ENCODE assay signal across 1 cellular context in the genomic region with DNA sequence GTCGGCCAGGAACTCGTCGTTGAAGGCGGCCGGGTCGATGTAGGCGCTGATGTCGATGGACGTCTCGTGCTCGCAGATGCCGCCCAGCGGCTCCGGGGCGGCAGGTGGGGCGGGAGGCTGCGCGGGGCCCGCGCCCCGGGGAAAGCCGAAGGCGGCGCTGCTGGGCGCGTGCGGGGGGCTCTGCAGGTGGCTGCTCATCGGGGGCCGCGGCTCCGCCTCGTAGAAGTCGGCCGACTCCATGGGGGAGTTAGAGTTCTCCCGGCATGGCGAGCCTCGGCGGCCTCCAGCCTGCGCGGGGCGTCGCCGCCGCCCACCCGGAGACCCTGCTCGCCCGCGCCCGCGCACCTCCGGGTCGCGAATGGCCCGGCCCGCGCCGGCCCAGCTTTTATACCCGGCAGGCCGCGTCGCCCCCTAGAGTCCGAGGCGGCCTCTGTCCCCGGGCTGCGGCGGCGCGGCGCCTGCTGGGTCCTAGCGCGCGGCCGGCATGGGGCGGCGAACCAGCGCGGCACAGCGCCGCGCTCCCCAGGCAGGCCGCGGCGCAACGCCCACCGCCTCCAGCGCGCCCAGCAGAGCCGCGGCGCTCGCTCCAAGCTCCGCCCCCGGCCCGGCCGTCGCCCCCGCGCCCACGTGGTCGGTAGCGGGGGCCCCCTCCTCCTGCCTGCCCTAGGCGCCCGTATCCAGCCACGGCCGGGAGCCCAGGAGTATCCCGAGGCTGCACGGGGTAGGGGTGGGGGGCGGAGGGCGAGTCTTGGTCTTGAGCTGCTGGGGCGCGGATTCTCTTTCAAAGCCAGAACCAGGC.
TF ChIP-seq lines count a peak whose summit lies in the region.

Gene CEBPA, minus strand, starts transcription at position 360 of the 799 bp plus-strand sequence. Its CDS starts 120 bp downstream, at position 240.

TF ChIP-seq in K562, 482 proteins besides CTCF, POLR2A, EP300 and RAD21 (continued from another document and continues in another):
- TF ChIP-seq NEUROD1 (IDR thresholded peaks at IDR 0.05; ENCODE audit: borderline replicate concordance, low read depth, low read length, partially characterized antibody) (peak; percentile 71), KDM5B (IDR thresholded peaks at IDR 0.05; ENCODE audit: insufficient replicate concordance, low read depth, low read length) (peak; percentile 95), JUND (IDR thresholded peaks at IDR 0.05; ENCODE audit: borderline replicate concordance, low read depth, low read length) (no peak), JUND (tag; IDR thresholded peaks at IDR 0.05; ENCODE audit: borderline replicate concordance, low read depth, low read length) (no peak; the same call in 2 of the 3 replicates), NONO (IDR thresholded peaks at IDR 0.05; ENCODE audit: low read depth in 2 of 2, low read length in 1 of 2) (peak; percentile 93 to 96), HNRNPUL1 (IDR thresholded peaks at IDR 0.05; ENCODE audit: low read length) (no peak), RFX5 (IDR thresholded peaks at IDR 0.05; ENCODE audit: low read depth, low read length) (no peak), TBP (optimal IDR thresholded peaks at IDR 0.05; ENCODE audit: low read depth, low read length) (peak; percentile 95), ZNF717 (CRISPR knock-in tag; IDR thresholded peaks at IDR 0.05) (no peak), SIN3B (IDR thresholded peaks at IDR 0.05; ENCODE audit: low read depth) (peak; percentile 14; the same call in 1 of the 2 replicates), POLR2AphosphoS2 (IDR thresholded peaks at IDR 0.05; ENCODE audit: low read length) (no peak), ZNF398 (CRISPR knock-in tag; IDR thresholded peaks at IDR 0.05) (no peak), KLF6 (CRISPR knock-in tag; IDR thresholded peaks at IDR 0.05; ENCODE audit: borderline replicate concordance) (no peak), ZKSCAN1 (IDR thresholded peaks at IDR 0.05; ENCODE audit: low read depth, low read length) (0 out of 2 replicates have a peak, but pooled peaks have one; percentile 56), ZNF76 (CRISPR knock-in tag; IDR thresholded peaks at IDR 0.05; ENCODE audit: borderline replicate concordance) (no peak), NFE2L1 (tag; IDR thresholded peaks at IDR 0.05; ENCODE audit: borderline replicate concordance, low read depth) (no peak), MCM3 (IDR thresholded peaks at IDR 0.05) (no peak), RBM34 (IDR thresholded peaks at IDR 0.05; ENCODE audit: borderline replicate concordance, insufficient read depth, low read length) (no peak), GTF3C2 (IDR thresholded peaks at IDR 0.05; ENCODE audit: borderline replicate concordance, extremely low read depth, insufficient read length) (no peak), PCBP1 (IDR thresholded peaks at IDR 0.05; ENCODE audit: low read depth, low read length, poor library complexity, severe bottlenecking) (no peak), UBTF (IDR thresholded peaks at IDR 0.05; ENCODE audit: borderline replicate concordance in 1 of 2, low read depth in 2 of 2, low read length in 2 of 2) (0 out of 4 replicates have a peak, but pooled peaks of 1 of the 2 experiments have one; percentile 12)
- TF ChIP-seq, protein P1, sequence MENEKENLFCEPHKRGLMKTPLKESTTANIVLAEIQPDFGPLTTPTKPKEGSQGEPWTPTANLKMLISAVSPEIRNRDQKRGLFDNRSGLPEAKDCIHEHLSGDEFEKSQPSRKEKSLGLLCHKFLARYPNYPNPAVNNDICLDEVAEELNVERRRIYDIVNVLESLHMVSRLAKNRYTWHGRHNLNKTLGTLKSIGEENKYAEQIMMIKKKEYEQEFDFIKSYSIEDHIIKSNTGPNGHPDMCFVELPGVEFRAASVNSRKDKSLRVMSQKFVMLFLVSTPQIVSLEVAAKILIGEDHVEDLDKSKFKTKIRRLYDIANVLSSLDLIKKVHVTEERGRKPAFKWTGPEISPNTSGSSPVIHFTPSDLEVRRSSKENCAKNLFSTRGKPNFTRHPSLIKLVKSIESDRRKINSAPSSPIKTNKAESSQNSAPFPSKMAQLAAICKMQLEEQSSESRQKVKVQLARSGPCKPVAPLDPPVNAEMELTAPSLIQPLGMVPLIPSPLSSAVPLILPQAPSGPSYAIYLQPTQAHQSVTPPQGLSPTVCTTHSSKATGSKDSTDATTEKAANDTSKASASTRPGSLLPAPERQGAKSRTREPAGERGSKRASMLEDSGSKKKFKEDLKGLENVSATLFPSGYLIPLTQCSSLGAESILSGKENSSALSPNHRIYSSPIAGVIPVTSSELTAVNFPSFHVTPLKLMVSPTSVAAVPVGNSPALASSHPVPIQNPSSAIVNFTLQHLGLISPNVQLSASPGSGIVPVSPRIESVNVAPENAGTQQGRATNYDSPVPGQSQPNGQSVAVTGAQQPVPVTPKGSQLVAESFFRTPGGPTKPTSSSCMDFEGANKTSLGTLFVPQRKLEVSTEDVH (IDR thresholded peaks at IDR 0.05; ENCODE audit: low read depth, partially characterized antibody) = no peak
- TF ChIP-seq, protein P2, sequence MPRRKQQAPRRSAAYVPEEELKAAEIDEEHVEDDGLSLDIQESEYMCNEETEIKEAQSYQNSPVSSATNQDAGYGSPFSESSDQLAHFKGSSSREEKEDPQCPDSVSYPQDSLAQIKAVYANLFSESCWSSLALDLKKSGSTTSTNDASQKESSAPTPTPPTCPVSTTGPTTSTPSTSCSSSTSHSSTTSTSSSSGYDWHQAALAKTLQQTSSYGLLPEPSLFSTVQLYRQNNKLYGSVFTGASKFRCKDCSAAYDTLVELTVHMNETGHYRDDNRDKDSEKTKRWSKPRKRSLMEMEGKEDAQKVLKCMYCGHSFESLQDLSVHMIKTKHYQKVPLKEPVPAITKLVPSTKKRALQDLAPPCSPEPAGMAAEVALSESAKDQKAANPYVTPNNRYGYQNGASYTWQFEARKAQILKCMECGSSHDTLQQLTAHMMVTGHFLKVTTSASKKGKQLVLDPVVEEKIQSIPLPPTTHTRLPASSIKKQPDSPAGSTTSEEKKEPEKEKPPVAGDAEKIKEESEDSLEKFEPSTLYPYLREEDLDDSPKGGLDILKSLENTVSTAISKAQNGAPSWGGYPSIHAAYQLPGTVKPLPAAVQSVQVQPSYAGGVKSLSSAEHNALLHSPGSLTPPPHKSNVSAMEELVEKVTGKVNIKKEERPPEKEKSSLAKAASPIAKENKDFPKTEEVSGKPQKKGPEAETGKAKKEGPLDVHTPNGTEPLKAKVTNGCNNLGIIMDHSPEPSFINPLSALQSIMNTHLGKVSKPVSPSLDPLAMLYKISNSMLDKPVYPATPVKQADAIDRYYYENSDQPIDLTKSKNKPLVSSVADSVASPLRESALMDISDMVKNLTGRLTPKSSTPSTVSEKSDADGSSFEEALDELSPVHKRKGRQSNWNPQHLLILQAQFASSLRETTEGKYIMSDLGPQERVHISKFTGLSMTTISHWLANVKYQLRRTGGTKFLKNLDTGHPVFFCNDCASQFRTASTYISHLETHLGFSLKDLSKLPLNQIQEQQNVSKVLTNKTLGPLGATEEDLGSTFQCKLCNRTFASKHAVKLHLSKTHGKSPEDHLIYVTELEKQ (CRISPR knock-in tag; IDR thresholded peaks at IDR 0.05) = no peak
- TF ChIP-seq, protein P3, sequence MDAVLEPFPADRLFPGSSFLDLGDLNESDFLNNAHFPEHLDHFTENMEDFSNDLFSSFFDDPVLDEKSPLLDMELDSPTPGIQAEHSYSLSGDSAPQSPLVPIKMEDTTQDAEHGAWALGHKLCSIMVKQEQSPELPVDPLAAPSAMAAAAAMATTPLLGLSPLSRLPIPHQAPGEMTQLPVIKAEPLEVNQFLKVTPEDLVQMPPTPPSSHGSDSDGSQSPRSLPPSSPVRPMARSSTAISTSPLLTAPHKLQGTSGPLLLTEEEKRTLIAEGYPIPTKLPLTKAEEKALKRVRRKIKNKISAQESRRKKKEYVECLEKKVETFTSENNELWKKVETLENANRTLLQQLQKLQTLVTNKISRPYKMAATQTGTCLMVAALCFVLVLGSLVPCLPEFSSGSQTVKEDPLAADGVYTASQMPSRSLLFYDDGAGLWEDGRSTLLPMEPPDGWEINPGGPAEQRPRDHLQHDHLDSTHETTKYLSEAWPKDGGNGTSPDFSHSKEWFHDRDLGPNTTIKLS (IDR thresholded peaks at IDR 0.05; ENCODE audit: borderline replicate concordance, low read depth) = peak; percentile 51; the same call in 1 of the 2 replicates
- TF ChIP-seq, protein P4, sequence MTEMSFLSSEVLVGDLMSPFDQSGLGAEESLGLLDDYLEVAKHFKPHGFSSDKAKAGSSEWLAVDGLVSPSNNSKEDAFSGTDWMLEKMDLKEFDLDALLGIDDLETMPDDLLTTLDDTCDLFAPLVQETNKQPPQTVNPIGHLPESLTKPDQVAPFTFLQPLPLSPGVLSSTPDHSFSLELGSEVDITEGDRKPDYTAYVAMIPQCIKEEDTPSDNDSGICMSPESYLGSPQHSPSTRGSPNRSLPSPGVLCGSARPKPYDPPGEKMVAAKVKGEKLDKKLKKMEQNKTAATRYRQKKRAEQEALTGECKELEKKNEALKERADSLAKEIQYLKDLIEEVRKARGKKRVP (CRISPR knock-in tag; IDR thresholded peaks at IDR 0.05) = no peak
